In the genomic region with DNA sequence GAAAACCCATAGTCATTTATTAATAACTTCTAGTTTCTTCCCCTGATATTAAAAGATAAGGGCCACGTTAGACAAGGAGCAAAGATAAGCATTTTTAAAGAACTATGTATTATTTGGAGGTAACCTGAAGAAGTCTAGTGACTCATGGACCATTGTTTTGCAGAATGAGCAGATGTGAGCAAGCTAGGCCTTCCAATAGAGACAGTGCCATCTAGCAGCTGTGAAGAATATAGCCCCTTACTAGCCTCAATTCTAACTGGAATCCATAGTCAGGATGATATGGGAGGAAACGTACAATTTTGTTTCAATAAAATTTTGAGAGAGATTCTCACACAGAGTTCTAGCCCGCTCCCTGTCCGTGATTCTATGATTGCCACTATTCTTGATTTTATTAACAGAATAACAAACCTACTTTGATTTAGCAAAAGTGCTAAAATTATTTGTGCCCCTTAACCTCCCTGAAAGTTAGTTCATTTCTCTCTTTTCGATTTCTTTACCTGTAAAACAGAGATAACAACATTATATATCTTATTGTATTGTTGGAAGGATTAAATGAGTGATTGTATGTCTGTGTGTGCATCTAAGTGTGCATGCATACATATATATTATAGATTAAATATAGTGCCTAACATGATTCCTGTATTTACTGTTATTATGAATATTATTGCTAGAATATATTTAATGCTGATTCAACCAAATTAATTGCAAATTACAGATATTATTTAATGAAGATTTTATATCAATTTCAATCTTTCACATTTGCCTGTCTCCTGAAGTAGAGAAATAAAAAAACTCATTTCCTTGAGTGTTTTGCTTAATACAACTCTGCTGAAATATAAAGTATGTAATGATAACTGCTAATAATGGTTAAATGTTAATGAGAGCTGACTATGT, we compare ENCODE assay signal across 9 cellular contexts. TPM values are rescaled to one million over a fixed set of nuclear protein-coding genes. Genes with fewer than 3 reads are reported as not detected.
DNase-seq lines count a peak whose midpoint lies in the region; ATAC-seq and TF ChIP-seq lines count a peak whose summit lies in the region.
"Had no signal": no experiment of that assay in that cellular context is flagged by ENCODE, and none has a peak within 500 bp of the region (broad histone marks: within the 10 kb centered on the region; RNA-seq: fewer than 3 reads in every experiment).

No MANE protein-coding gene starts in this region.

- H3K4me1 ChIP-seq in liver (ENCODE audit: control insufficient read depth in 4 of 4, insufficient read depth in 4 of 4, low read length in 3 of 4), result no peaks in the 10 kb centered on the region
- no peaks in the 10 kb centered on the region for H3K4me1 ChIP-seq in vagina

- H3K4me3 Mint-ChIP-seq in MCF 10A (ENCODE audit: unreplicated experiment), result no peak overlapping the region
- H3K4me3 Mint-ChIP-seq: IgD-negative memory B cell had no signal

- POLR2A ChIA-PET in MCF 10A (lab: Yijun Ruan, JAX), result interaction anchor here (0.7 kb wide), 1 partner anchor 284 kb away, joined by 3 read pairs; no protein-coding TSS in a partner anchor

- H3K27ac ChIP-seq in liver (ENCODE audit: low read depth in 1 of 2, low read length in 2 of 2), result no peak overlapping the region
- H3K27ac ChIP-seq in vagina, result no peak overlapping the region

- TF ChIP-seq RAD21 in liver (IDR thresholded peaks at IDR 0.05), result peak; percentile 86 to 89

- no peaks in the 10 kb centered on the region for H3K4me1 Mint-ChIP-seq in MCF 10A (ENCODE audit: insufficient read depth, unreplicated experiment)
- H3K4me1 Mint-ChIP-seq: IgD-negative memory B cell had no signal

- H3K9me3 Mint-ChIP-seq in MCF 10A (ENCODE audit: unreplicated experiment), result no peaks in the 10 kb centered on the region

- H3K9ac ChIP-seq in liver (ENCODE audit: low read depth in 1 of 2, low read length in 2 of 2), result no peak overlapping the region

- no peaks in the 10 kb centered on the region for H3K36me3 ChIP-seq in liver (ENCODE audit: control insufficient read depth in 4 of 4, insufficient read depth in 3 of 4, low read depth in 1 of 4, low read length in 3 of 4)
- no peaks in the 10 kb centered on the region for H3K36me3 ChIP-seq in vagina

- no peaks in the 10 kb centered on the region for H3K27me3 Mint-ChIP-seq in MCF 10A (ENCODE audit: insufficient read depth, unreplicated experiment)
- H3K27me3 Mint-ChIP-seq: IgD-negative memory B cell had no signal

- CTCF ChIA-PET in MCF 10A (lab: Yijun Ruan, JAX), result interaction anchor here (0.6 to 2.2 kb wide), 13 partner anchors 9 to 906 kb away, joined by 3 to 10 read pairs (median 3); partner anchors contain the start of genes GTPBP10 and STEAP1

- whole genome bisulfite sequencing in liver, result 46% methylated on average over 5 of the region's 5 CpGs

- H3K36me3 Mint-ChIP-seq in MCF 10A (ENCODE audit: insufficient read depth, unreplicated experiment), result no peaks in the 10 kb centered on the region

- DNase-seq in AG09319 (ENCODE audit: extremely low read depth, low read depth) (peak; percentile 40), NCI-H226 (peak; percentile 38), MCF 10A (ENCODE audit: unreplicated experiment) (peak; percentile 74), vagina (ENCODE audit: extremely low spot score in 2 of 2) (no peak), NCI-H1436 (lab: John Stamatoyannopoulos, UW) (no peak)

- TF ChIP-seq POLR2A in GM18505 (IDR thresholded peaks at IDR 0.05; ENCODE audit: borderline replicate concordance, extremely low read depth, insufficient read depth, insufficient read length) (no peak), vagina (IDR thresholded peaks at IDR 0.05) (no peak)

- BruUV-seq in MCF 10A (replicated peaks; lab: Mats Ljungman, UMichigan), result no TSS peak

- peak; percentile 87 for TF ChIP-seq CTCF in AG09319 (IDR thresholded peaks at IDR 0.05; ENCODE audit: low read depth, low read length)
- TF ChIP-seq CTCF in MCF 10A (IDR thresholded peaks at IDR 0.05; ENCODE audit: unreplicated experiment), result peak; percentile 44
- TF ChIP-seq CTCF in liver (IDR thresholded peaks at IDR 0.05; ENCODE audit: low read depth, low read length, missing input control), result peak; percentile 61
- no peak for TF ChIP-seq CTCF in vagina (IDR thresholded peaks at IDR 0.05)

- H3K9me3 ChIP-seq in liver (ENCODE audit: control insufficient read depth in 4 of 4, low read length in 3 of 4) (no peaks in the 10 kb centered on the region), vagina (no peaks in the 10 kb centered on the region)

- peak; percentile 81 for ATAC-seq in GM18505 (IDR thresholded peaks at IDR 0.05; ENCODE audit: unreplicated experiment)
- peak; percentile 69 for ATAC-seq in HG03045 (IDR thresholded peaks at IDR 0.05; ENCODE audit: unreplicated experiment)

- H3K4me3 ChIP-seq in liver (ENCODE audit: low read depth in 1 of 3, low read length in 3 of 3) (no peak overlapping the region), vagina (no peak overlapping the region)

- H3K27me3 ChIP-seq in liver (ENCODE audit: control insufficient read depth in 4 of 4, insufficient read depth in 4 of 4, low read length in 3 of 4), result no peaks in the 10 kb centered on the region
- H3K27me3 ChIP-seq in vagina, result no peaks in the 10 kb centered on the region

- H3K27ac Mint-ChIP-seq in MCF 10A (ENCODE audit: low read depth, unreplicated experiment), result no peak overlapping the region
- H3K27ac Mint-ChIP-seq: IgD-negative memory B cell had no signal

- intact Hi-C loops in MCF 10A (cut with micrococcal nuclease) (loop anchor here (1.0 kb wide), 1 partner anchor 144 kb away; the partner anchor contains the start of gene STEAP1), vagina (cut with DNase I) (no loop called here)

TF ChIP-seq in liver, 16 proteins besides CTCF, POLR2A, EP300 and RAD21:
- no peak for TF ChIP-seq RXRA (IDR thresholded peaks at IDR 0.05)
- no peak for TF ChIP-seq MAX (IDR thresholded peaks at IDR 0.05)
- no peak for TF ChIP-seq HNF4G (IDR thresholded peaks at IDR 0.05)
- TF ChIP-seq YY1 (IDR thresholded peaks at IDR 0.05), result peak; percentile 23
- no peak for TF ChIP-seq TAF1 (conservative IDR thresholded peaks at IDR 0.05)
- TF ChIP-seq SP1 (IDR thresholded peaks at IDR 0.05), result no peak
- no peak for TF ChIP-seq EGR1 (IDR thresholded peaks at IDR 0.05; ENCODE audit: low read depth in 2 of 2)

RNA-seq across cellular contexts. Expression of gene FAM237B, which starts 22.7 kb away (rescaled TPM):
- not detected in 2 replicates for total RNA-seq in MCF 10A (2022)
- total RNA-seq in liver, result not detected
- polyA plus RNA-seq in liver, result not detected
- total RNA-seq in vagina, result not detected
- polyA plus RNA-seq: IgD-negative memory B cell had no signal

RNA-seq across cellular contexts. Expression of gene GTPBP10, which starts 48.1 kb away (rescaled TPM):
- total RNA-seq in MCF 10A (2022) (41.6 and 51.1 TPM in 2 replicates), liver (10 to 100 TPM in 1 of 2 donors, 1 to 10 TPM in 1; 6.5 to 18.9 TPM), vagina (11.0 TPM)
- polyA plus RNA-seq in liver, result 10 to 100 TPM in 1 of 2 donors, 1 to 10 TPM in 1; 7.2 to 17.3 TPM

RNA-seq across cellular contexts. Expression of gene CFAP69, which starts 53.4 kb away (rescaled TPM):
- 2.9 and 3.7 TPM in 2 replicates for total RNA-seq in MCF 10A (2022)
- 10 to 100 TPM in 1 of 2 donors, 1 to 10 TPM in 1; 4.0 to 11.7 TPM for total RNA-seq in liver
- polyA plus RNA-seq in liver, result 1 to 10 TPM; 1.2 to 4.1 TPM
- 2.7 TPM for total RNA-seq in vagina

Comparison
In these comparisons a context has a peak if more than half of its experiments do, and no peak if none do; other contexts are left out.
1. DNase-seq: peak in AG09319 (single experiment), NCI-H226 (single experiment) and MCF 10A (single experiment); none in vagina (0 of 2) and NCI-H1436 (single experiment).
2. CTCF ChIP-seq: peak in AG09319 (single experiment), MCF 10A (single experiment) and liver (single experiment); none in vagina (0 of 3).